ENCODE assay signal across 2 cellular contexts in genomic region chr2:111113838-111114237, GRCh38.
TF ChIP-seq lines count a peak whose summit lies in the region.

No MANE protein-coding gene starts in this region.

TF ChIP-seq in HepG2, 621 proteins besides CTCF, POLR2A, EP300 and RAD21:
- TF ChIP-seq KDM3A (CRISPR knock-in tag; IDR thresholded peaks at IDR 0.05; ENCODE audit: low read depth) (no peak), SMAD1 (CRISPR knock-in tag; IDR thresholded peaks at IDR 0.05; ENCODE audit: borderline replicate concordance, low read depth) (no peak), MAFK (conservative IDR thresholded peaks at IDR 0.05 in 1 of 2, IDR thresholded peaks at IDR 0.05 in 1 of 2; ENCODE audit: low read length in 2 of 2) (peak; percentile 66 to 80), MAFF (IDR thresholded peaks at IDR 0.05; ENCODE audit: low read depth, low read length) (peak; percentile 71)

TF ChIP-seq in K562, 482 proteins besides CTCF, POLR2A, EP300 and RAD21:
- peak; percentile 62 for TF ChIP-seq ZNF316 (IDR thresholded peaks at IDR 0.05)
- no peak for TF ChIP-seq RREB1 (CRISPR knock-in tag; IDR thresholded peaks at IDR 0.05)
- no peak for TF ChIP-seq SREBF2 (CRISPR knock-in tag; IDR thresholded peaks at IDR 0.05)
- no peak for TF ChIP-seq BRF2 (IDR thresholded peaks at IDR 0.05; ENCODE audit: borderline replicate concordance, insufficient read depth, insufficient read length)
- peak; percentile 31; the same call in 1 of the 2 replicates for TF ChIP-seq NFIC (IDR thresholded peaks at IDR 0.05)
- peak; percentile 60 for TF ChIP-seq C11orf30 (IDR thresholded peaks at IDR 0.05; ENCODE audit: low read depth)
- TF ChIP-seq MAFF (IDR thresholded peaks at IDR 0.05; ENCODE audit: low read length), result peak; percentile 29; the same call in 1 of the 2 replicates
